9 cellular contexts compared by ENCODE assay signal in the genomic region with DNA sequence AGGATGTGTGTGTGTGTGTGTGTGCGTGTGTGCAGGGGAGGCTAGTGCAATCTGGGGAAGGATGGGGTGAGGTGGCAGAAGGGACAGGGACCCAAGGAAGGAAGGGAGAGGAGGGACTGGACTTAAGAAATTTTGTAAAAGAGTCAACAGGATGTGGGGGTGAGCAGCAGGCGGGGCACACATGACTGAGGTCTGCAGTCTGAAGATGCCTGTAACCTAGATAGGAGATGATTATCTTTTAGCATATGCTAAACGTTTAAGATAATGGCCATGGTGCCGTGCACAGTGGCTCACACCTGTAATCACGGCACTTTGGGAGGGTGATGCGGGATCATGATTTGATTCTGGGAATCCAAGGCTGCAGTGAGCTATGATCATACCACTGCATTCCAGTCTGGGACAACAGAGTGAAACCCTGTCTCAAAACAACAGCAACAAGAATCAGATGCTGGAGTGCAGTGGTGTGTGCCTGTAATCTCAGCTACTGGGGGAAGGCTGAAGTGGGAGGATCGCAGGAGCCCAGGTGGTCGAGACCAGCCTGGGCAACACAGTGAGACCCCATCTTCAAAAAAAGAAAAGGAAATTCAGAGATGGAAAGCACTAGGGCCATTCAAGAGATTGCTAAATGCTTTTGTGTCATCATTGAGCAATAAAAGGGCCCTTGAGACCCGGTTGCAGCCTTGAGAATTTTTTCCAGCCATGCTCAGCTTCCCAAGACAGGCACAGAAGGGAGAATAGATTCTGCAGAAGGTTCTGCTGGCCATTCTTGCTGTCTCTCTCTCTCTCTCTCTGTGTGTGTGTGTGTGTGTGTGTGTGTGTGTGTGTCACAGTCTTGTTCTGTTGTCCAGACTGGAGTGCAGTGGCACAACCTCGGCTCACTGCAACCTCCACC. TPM values are rescaled to one million over a fixed set of nuclear protein-coding genes. Genes with fewer than 3 reads are reported as not detected.
DNase-seq lines count a peak whose midpoint lies in the region; ATAC-seq, FAIRE-seq and TF ChIP-seq lines count a peak whose summit lies in the region.
"Had no signal": no experiment of that assay in that cellular context is flagged by ENCODE, and none has a peak within 500 bp of the region (broad histone marks: within the 10 kb centered on the region; RNA-seq: fewer than 3 reads in every experiment).

No MANE protein-coding gene starts in this region.

- H3K9me2 ChIP-seq in MM.1S (replicated peaks; ENCODE audit: insufficient read depth, low read length), result no peaks in the 10 kb centered on the region

- peaks cover 45% of the 10 kb centered on the region for H3K4me1 Mint-ChIP-seq in stimulated activated naive CD8-positive, alpha-beta T cell treated with anti-CD3 and anti-CD28 coated beads, Interleukin-15, Interleukin-2, amounts not matched to agents 100 ng/mL and 50 ng/mL, for 24 hours (ENCODE audit: low read depth)
- peaks cover 58% of the 10 kb centered on the region for H3K4me1 Mint-ChIP-seq in activated CD8-positive, alpha-beta T cell treated with anti-CD3 and anti-CD28 coated beads, Interleukin-2, amount 10 ng/mL, durations not matched to agents 7 days and 5 days (ENCODE audit: low read depth)
- H3K4me1 Mint-ChIP-seq in endodermal cell, result peaks cover 7% of the 10 kb centered on the region

- H3K4me1 ChIP-seq in keratinocyte (ENCODE audit: control insufficient read depth, extremely low read depth, insufficient read depth, low read length) (peaks cover 7% of the 10 kb centered on the region), upper lobe of right lung (peaks cover 35% of the 10 kb centered on the region), endodermal cell (ENCODE audit: control insufficient read depth, insufficient read depth, low read length) (peaks cover 2% of the 10 kb centered on the region), MM.1S (ENCODE audit: low read length) (no peaks in the 10 kb centered on the region)

- POLR2A ChIA-PET in activated CD8-positive, alpha-beta T cell treated with anti-CD3 and anti-CD28 coated beads, Interleukin-2, amount 10 ng/mL, durations not matched to agents 7 days and 5 days (lab: Charles Lee), result interaction anchor here (0.7 to 6.1 kb wide), 10 partner anchors 30 to 87 kb away, joined by 3 to 50 read pairs (median 4); a partner anchor contains a TSS

- no peak for DNase-seq in stimulated activated naive CD8-positive, alpha-beta T cell treated with anti-CD3 and anti-CD28 coated beads, Interleukin-15, Interleukin-2, amounts not matched to agents 100 U/mL and 50 U/mL, for 24 hours
- peak; percentile 81 for DNase-seq in activated CD8-positive, alpha-beta T cell treated with anti-CD3 and anti-CD28 coated beads, Interleukin-2, amount 10 ng/mL, durations not matched to agents 7 days and 5 days
- DNase-seq in keratinocyte (ENCODE audit: low read depth, low spot score), result no peak
- no peak for DNase-seq in upper lobe of right lung
- no peak for DNase-seq in endodermal cell
- DNase-seq in MM.1S, result no peak

- H3K36me3 Mint-ChIP-seq in stimulated activated naive CD8-positive, alpha-beta T cell treated with anti-CD3 and anti-CD28 coated beads, Interleukin-15, Interleukin-2, amounts not matched to agents 100 ng/mL and 50 ng/mL, for 24 hours (ENCODE audit: low read depth), result no peaks in the 10 kb centered on the region
- H3K36me3 Mint-ChIP-seq in activated CD8-positive, alpha-beta T cell treated with anti-CD3 and anti-CD28 coated beads, Interleukin-2, amount 10 ng/mL, durations not matched to agents 7 days and 5 days (ENCODE audit: low read depth), result peaks cover 46% of the 10 kb centered on the region
- H3K36me3 Mint-ChIP-seq in endodermal cell (ENCODE audit: low read depth), result peaks cover 2% of the 10 kb centered on the region

- H3K27me3 Mint-ChIP-seq in stimulated activated naive CD8-positive, alpha-beta T cell treated with anti-CD3 and anti-CD28 coated beads, Interleukin-15, Interleukin-2, amounts not matched to agents 100 ng/mL and 50 ng/mL, for 24 hours, result no peaks in the 10 kb centered on the region
- no peaks in the 10 kb centered on the region for H3K27me3 Mint-ChIP-seq in activated CD8-positive, alpha-beta T cell treated with anti-CD3 and anti-CD28 coated beads, Interleukin-2, amount 10 ng/mL, durations not matched to agents 7 days and 5 days (ENCODE audit: low read depth)
- H3K27me3 Mint-ChIP-seq in endodermal cell (ENCODE audit: insufficient read depth), result no peaks in the 10 kb centered on the region

- peak overlapping the region; percentile 12 for H2AFZ ChIP-seq in keratinocyte (ENCODE audit: control insufficient read depth, low read length)
- no peak overlapping the region for H2AFZ ChIP-seq in MM.1S (ENCODE audit: low read length)

- H3K27ac ChIP-seq in keratinocyte (ENCODE audit: control insufficient read depth, insufficient read depth, low read length) (no peak overlapping the region), upper lobe of right lung (peak overlapping the region; percentile 53), endodermal cell (ENCODE audit: low read depth, low read length) (no peak overlapping the region), MM.1S (ENCODE audit: low read length) (no peak overlapping the region)

- no peak for ATAC-seq in stimulated activated naive CD8-positive, alpha-beta T cell treated with anti-CD3 and anti-CD28 coated beads, Interleukin-15, Interleukin-2, amounts not matched to agents 100 U/mL and 50 U/mL, for 24 hours
- ATAC-seq in activated CD8-positive, alpha-beta T cell treated with anti-CD3 and anti-CD28 coated beads, Interleukin-2, amount 10 ng/mL, durations not matched to agents 7 days and 5 days, result peak; percentile 22
- peak; percentile 20 for ATAC-seq in upper lobe of right lung
- no peak for ATAC-seq in HG02885 (IDR thresholded peaks at IDR 0.05; ENCODE audit: poor library complexity, unreplicated experiment)

- H3K79me2 ChIP-seq in keratinocyte (ENCODE audit: control insufficient read depth, insufficient read depth, low read length), result no peaks in the 10 kb centered on the region
- H3K79me2 ChIP-seq in MM.1S (ENCODE audit: low read length), result no peaks in the 10 kb centered on the region

- H3K4me2 ChIP-seq in keratinocyte (ENCODE audit: control insufficient read depth, extremely low read depth, insufficient read depth, low read depth, low read length) (no peak overlapping the region), MM.1S (ENCODE audit: low read depth, low read length) (no peak overlapping the region)

- H3K9me3 ChIP-seq in keratinocyte (ENCODE audit: control insufficient read depth, low read depth, low read length) (no peaks in the 10 kb centered on the region), upper lobe of right lung (no peaks in the 10 kb centered on the region), endodermal cell (ENCODE audit: control insufficient read depth, low read length) (no peaks in the 10 kb centered on the region), MM.1S (replicated peaks; ENCODE audit: insufficient read depth, low read length) (no peaks in the 10 kb centered on the region)

- H3K9me3 Mint-ChIP-seq in stimulated activated naive CD8-positive, alpha-beta T cell treated with anti-CD3 and anti-CD28 coated beads, Interleukin-15, Interleukin-2, amounts not matched to agents 100 ng/mL and 50 ng/mL, for 24 hours, result no peaks in the 10 kb centered on the region
- H3K9me3 Mint-ChIP-seq in activated CD8-positive, alpha-beta T cell treated with anti-CD3 and anti-CD28 coated beads, Interleukin-2, amount 10 ng/mL, durations not matched to agents 7 days and 5 days (ENCODE audit: insufficient read depth), result no peaks in the 10 kb centered on the region
- H3K9me3 Mint-ChIP-seq in endodermal cell, result peaks cover 1% of the 10 kb centered on the region

- no peaks in the 10 kb centered on the region for H3F3A ChIP-seq in MM.1S (ENCODE audit: insufficient read depth, low read length)

- H3K27me3 ChIP-seq in keratinocyte (ENCODE audit: control insufficient read depth, extremely low read depth, insufficient read depth, low read length), result no peaks in the 10 kb centered on the region
- no peaks in the 10 kb centered on the region for H3K27me3 ChIP-seq in upper lobe of right lung
- no peaks in the 10 kb centered on the region for H3K27me3 ChIP-seq in endodermal cell (ENCODE audit: control insufficient read depth, insufficient read depth, low read length, poor library complexity, severe bottlenecking)
- H3K27me3 ChIP-seq in MM.1S (replicated peaks; ENCODE audit: insufficient read depth, low read length), result peaks cover 59% of the 10 kb centered on the region

- peak overlapping the region; percentile 60 for H3K4me3 Mint-ChIP-seq in stimulated activated naive CD8-positive, alpha-beta T cell treated with anti-CD3 and anti-CD28 coated beads, Interleukin-15, Interleukin-2, amounts not matched to agents 100 ng/mL and 50 ng/mL, for 24 hours
- peak overlapping the region; percentile 58 for H3K4me3 Mint-ChIP-seq in activated CD8-positive, alpha-beta T cell treated with anti-CD3 and anti-CD28 coated beads, Interleukin-2, amount 10 ng/mL, durations not matched to agents 7 days and 5 days
- no peak overlapping the region for H3K4me3 Mint-ChIP-seq in endodermal cell

- H3K9me1 ChIP-seq in keratinocyte (ENCODE audit: control insufficient read depth, extremely low read depth, insufficient read depth, low read length), result no peaks in the 10 kb centered on the region

- peak overlapping the region; percentile 87 for H3K27ac Mint-ChIP-seq in stimulated activated naive CD8-positive, alpha-beta T cell treated with anti-CD3 and anti-CD28 coated beads, Interleukin-15, Interleukin-2, amounts not matched to agents 100 ng/mL and 50 ng/mL, for 24 hours
- H3K27ac Mint-ChIP-seq in activated CD8-positive, alpha-beta T cell treated with anti-CD3 and anti-CD28 coated beads, Interleukin-2, amount 10 ng/mL, durations not matched to agents 7 days and 5 days, result peak overlapping the region; percentile 97
- H3K27ac Mint-ChIP-seq in endodermal cell, result no peak overlapping the region

- intact Hi-C loops in upper lobe of right lung (cut with DNase I), result no loop called here

- no peak for FAIRE-seq in keratinocyte (lab: Jason Lieb, UNC)
- FAIRE-seq: G401.6 had no signal

- TF ChIP-seq CTCF in keratinocyte (optimal IDR thresholded peaks at IDR 0.05 in 1 of 3, IDR thresholded peaks at IDR 0.05 in 1 of 3, conservative IDR thresholded peaks at IDR 0.05 in 1 of 3; ENCODE audit: extremely low read depth in 1 of 3, insufficient read depth in 2 of 3, low read length in 3 of 3), result no peak
- TF ChIP-seq CTCF in upper lobe of right lung (IDR thresholded peaks at IDR 0.05), result no peak
- no peak for TF ChIP-seq CTCF in endodermal cell (conservative IDR thresholded peaks at IDR 0.05)
- TF ChIP-seq CTCF in MM.1S (IDR thresholded peaks at IDR 0.05; ENCODE audit: low read length), result no peak

- H4K20me1 ChIP-seq in keratinocyte (ENCODE audit: control insufficient read depth, extremely low read depth, insufficient read depth, low read length) (no peaks in the 10 kb centered on the region), MM.1S (ENCODE audit: insufficient read depth, low read length) (no peaks in the 10 kb centered on the region)

- H3K36me3 ChIP-seq in keratinocyte (ENCODE audit: control insufficient read depth in 2 of 2, extremely low read depth in 1 of 2, insufficient read depth in 2 of 2, low read length in 2 of 2), result no peaks in the 10 kb centered on the region
- H3K36me3 ChIP-seq in upper lobe of right lung, result peaks cover 5% of the 10 kb centered on the region
- no peaks in the 10 kb centered on the region for H3K36me3 ChIP-seq in endodermal cell (ENCODE audit: control insufficient read depth, insufficient read depth, low read length)
- H3K36me3 ChIP-seq in MM.1S (replicated peaks; ENCODE audit: insufficient read depth, low read length), result no peaks in the 10 kb centered on the region

- dilution Hi-C loops in keratinocyte (cut with MboI; ENCODE audit: extremely low pct_ligation_motif_present, low sequenced_read_pairs), result no loop called here

- no peak overlapping the region for H3K4me3 ChIP-seq in keratinocyte (ENCODE audit: control insufficient read depth in 2 of 3, extremely low read depth in 1 of 3, insufficient read depth in 2 of 3, low read depth in 1 of 3, low read length in 3 of 3)
- no peak overlapping the region for H3K4me3 ChIP-seq in upper lobe of right lung
- H3K4me3 ChIP-seq in endodermal cell (ENCODE audit: low read length), result no peak overlapping the region
- no peak overlapping the region for H3K4me3 ChIP-seq in MM.1S (ENCODE audit: low read length)

- CTCF ChIA-PET in activated CD8-positive, alpha-beta T cell treated with anti-CD3 and anti-CD28 coated beads, Interleukin-2, amount 10 ng/mL, durations not matched to agents 7 days and 5 days (lab: Charles Lee), result interaction anchor here (1.0 to 8.2 kb wide), 5 partner anchors 12 to 61 kb away, joined by 3 to 104 read pairs (median 6); a partner anchor contains a TSS

- H3K9ac ChIP-seq in keratinocyte (ENCODE audit: control insufficient read depth, extremely low read depth, insufficient read depth, low read length), result no peak overlapping the region
- H3K9ac ChIP-seq in endodermal cell (ENCODE audit: extremely low read depth, low read length, poor library complexity, severe bottlenecking), result no peak overlapping the region
- no peak overlapping the region for H3K9ac ChIP-seq in MM.1S (ENCODE audit: low read length)

- 82 to 87% methylated on average over 8 to 10 of the region's 10 CpGs for WGBS in endodermal cell (ENCODE audit: insufficient coverage in 1 of 2, insufficient read length in 1 of 2), 2 experiments

RNA-seq across cellular contexts. Expression of a gene that starts 3.8 kb away (rescaled TPM):
- total RNA-seq in activated CD8-positive, alpha-beta T cell treated with anti-CD3 and anti-CD28 coated beads, Interleukin-2, amount 10 ng/mL, durations not matched to agents 7 days and 5 days, result 10 to 100 TPM; 28.7 to 36.2 TPM
- polyA plus RNA-seq in keratinocyte, result 1.9 to 6.0 TPM (median 2.5 TPM) in 3 replicates
- 0.77 TPM for polyA plus RNA-seq in keratinocyte (2011; ENCODE audit: low read depth)
- 1.8 and 4.8 TPM in 2 replicates for polyA plus RNA-seq in keratinocyte (2011; cell fraction: cytosol; rRNA removed)
- polyA plus RNA-seq in keratinocyte (2011; cell fraction: nucleus; rRNA removed), result 5.0 and 6.2 TPM in 2 replicates
- polyA plus RNA-seq in keratinocyte (2012; ENCODE audit: low replicate concordance), result 5.7 and 16.5 TPM in 2 replicates
- polyA minus RNA-seq in keratinocyte, result 1.6 to 2.6 TPM (median 1.6 TPM) in 3 replicates
- polyA minus RNA-seq in keratinocyte (2011; cell fraction: cytosol; rRNA and poly(A)+ RNA removed), result 7.1 TPM
- polyA minus RNA-seq in keratinocyte (2011; cell fraction: nucleus; rRNA and poly(A)+ RNA removed), result 2.1 and 6.1 TPM in 2 replicates
- total RNA-seq in upper lobe of right lung (23.4 TPM), endodermal cell (10 to 100 TPM; 22.6 to 23.7 TPM)
- 20.2 TPM for polyA plus RNA-seq in endodermal cell (2013, experiment 1 of 2)
- 25.0 TPM for polyA plus RNA-seq in endodermal cell (2013, experiment 2 of 2)

RNA-seq across cellular contexts. Expression of a gene that starts 15.4 kb away (rescaled TPM):
- total RNA-seq in activated CD8-positive, alpha-beta T cell treated with anti-CD3 and anti-CD28 coated beads, Interleukin-2, amount 10 ng/mL, durations not matched to agents 7 days and 5 days, result 1 to 10 TPM; 2.3 to 2.7 TPM
- not detected in 3 replicates for polyA plus RNA-seq in keratinocyte
- polyA plus RNA-seq in keratinocyte (2011; ENCODE audit: low read depth), result 0.22 TPM
- not detected in 2 replicates for polyA plus RNA-seq in keratinocyte (2011; cell fraction: cytosol; rRNA removed)
- 0.12 TPM in 1 of 2 replicates, not detected in the other for polyA plus RNA-seq in keratinocyte (2011; cell fraction: nucleus; rRNA removed)
- polyA plus RNA-seq in keratinocyte (2012; ENCODE audit: low replicate concordance), result 0.23 TPM in 1 of 2 replicates, not detected in the other
- polyA minus RNA-seq in keratinocyte, result not detected in 3 replicates
- not detected for polyA minus RNA-seq in keratinocyte (2011; cell fraction: cytosol; rRNA and poly(A)+ RNA removed)
- not detected in 2 replicates for polyA minus RNA-seq in keratinocyte (2011; cell fraction: nucleus; rRNA and poly(A)+ RNA removed)
- total RNA-seq in upper lobe of right lung, result 31.3 TPM
- 1 to 10 TPM in 1 of 2 donors, under 1 TPM in 1; 0.40 to 1.9 TPM for total RNA-seq in endodermal cell
- polyA plus RNA-seq in endodermal cell (2013, experiment 1 of 2), result 1.00 TPM
- 0.58 TPM for polyA plus RNA-seq in endodermal cell (2013, experiment 2 of 2)

RNA-seq across cellular contexts. Expression of a gene that starts 59.4 kb away (rescaled TPM):
- total RNA-seq in activated CD8-positive, alpha-beta T cell treated with anti-CD3 and anti-CD28 coated beads, Interleukin-2, amount 10 ng/mL, durations not matched to agents 7 days and 5 days, result 100 to 1,000 TPM; 254 to 266 TPM
- polyA plus RNA-seq in keratinocyte, result 0.08 to 0.14 TPM (median 0.08 TPM) in 3 replicates
- not detected for polyA plus RNA-seq in keratinocyte (2011; ENCODE audit: low read depth)
- 0.07 and 0.19 TPM in 2 replicates for polyA plus RNA-seq in keratinocyte (2011; cell fraction: cytosol; rRNA removed)
- 0.04 and 0.29 TPM in 2 replicates for polyA plus RNA-seq in keratinocyte (2011; cell fraction: nucleus; rRNA removed)
- polyA plus RNA-seq in keratinocyte (2012; ENCODE audit: low replicate concordance), result 0.29 and 3.4 TPM in 2 replicates
- polyA minus RNA-seq in keratinocyte, result 0.10 to 0.82 TPM in 2 of 3 replicates, not detected in the other
- not detected for polyA minus RNA-seq in keratinocyte (2011; cell fraction: cytosol; rRNA and poly(A)+ RNA removed)
- not detected in 2 replicates for polyA minus RNA-seq in keratinocyte (2011; cell fraction: nucleus; rRNA and poly(A)+ RNA removed)
- total RNA-seq in upper lobe of right lung (106 TPM), endodermal cell (1 to 10 TPM in 1 of 2 donors, under 1 TPM in 1; 0.57 to 1.1 TPM)
- polyA plus RNA-seq in endodermal cell (2013, experiment 1 of 2), result 0.68 TPM
- 0.33 TPM for polyA plus RNA-seq in endodermal cell (2013, experiment 2 of 2)

Comparison
In these comparisons a context has a peak if more than half of its experiments do, and no peak if none do; other contexts are left out.
1. ATAC-seq: peak in activated CD8-positive, alpha-beta T cell treated with anti-CD3 and anti-CD28 coated beads, Interleukin-2, amount 10 ng/mL, durations not matched to agents 7 days and 5 days (single experiment) and upper lobe of right lung (single experiment); none in stimulated activated naive CD8-positive, alpha-beta T cell treated with anti-CD3 and anti-CD28 coated beads, Interleukin-15, Interleukin-2, amounts not matched to agents 100 U/mL and 50 U/mL, for 24 hours (single experiment) and HG02885 (single experiment).
2. RNA of a gene that starts 59.4 kb away (total RNA-seq): 254 to 266 TPM in activated CD8-positive, alpha-beta T cell treated with anti-CD3 and anti-CD28 coated beads, Interleukin-2, amount 10 ng/mL, durations not matched to agents 7 days and 5 days and 106 TPM in upper lobe of right lung (single experiment); 0.57 to 1.1 TPM in endodermal cell; every median in the first group is over 10 times any median in the second.